In the genomic region with DNA sequence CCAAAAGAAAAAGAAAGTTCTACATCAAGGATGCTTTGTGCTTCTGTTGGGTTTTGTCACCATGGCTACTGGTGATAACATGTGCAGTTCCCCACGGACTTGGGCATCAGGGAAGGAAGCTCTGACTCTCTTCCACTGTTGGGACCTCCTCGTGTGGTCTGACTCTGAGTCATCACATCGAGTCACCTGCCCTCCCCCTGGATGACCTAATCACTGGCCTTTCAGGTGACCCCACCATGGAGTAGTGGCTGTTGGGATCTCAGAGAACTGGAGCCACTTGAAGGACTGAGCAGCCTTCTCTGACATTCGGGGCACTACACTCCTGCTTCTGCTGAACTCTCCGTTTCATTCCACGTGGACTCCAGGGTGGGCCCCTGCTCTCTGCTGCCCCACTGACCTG, we compare ENCODE assay signal across 21 cellular contexts.
DNase-seq lines count a peak whose midpoint lies in the region; ATAC-seq and TF ChIP-seq lines count a peak whose summit lies in the region.
"Had no signal": no experiment of that assay in that cellular context is flagged by ENCODE, and none has a peak within 500 bp of the region (broad histone marks: within the 10 kb centered on the region; RNA-seq: fewer than 3 reads in every experiment).

No MANE protein-coding gene starts in this region.

- TF ChIP-seq CTCF in fibroblast of mammary gland (conservative IDR thresholded peaks at IDR 0.05; ENCODE audit: control insufficient read depth, insufficient read depth, low read depth, low read length) = no peak
- TF ChIP-seq CTCF in osteocyte (IDR thresholded peaks at IDR 0.05) = no peak

- H3K4me1 Mint-ChIP-seq in osteocyte (ENCODE audit: unreplicated experiment) = peaks cover 6% of the 10 kb centered on the region
- no peaks in the 10 kb centered on the region for H3K4me1 Mint-ChIP-seq in activated CD4-positive, alpha-beta memory T cell treated with anti-CD3 and anti-CD28 coated beads for 36 hours (ENCODE audit: low read depth)
- H3K4me1 Mint-ChIP-seq in activated T-helper 17 cell treated with anti-CD3 and anti-CD28 coated beads, Interleukin-2, amount 50 U/mL, for 72 hours = no peaks in the 10 kb centered on the region
- H3K4me1 Mint-ChIP-seq: activated naive CD8-positive, alpha-beta T cell treated with anti-CD3 and anti-CD28 coated beads, Interleukin-2, amount 50 U/mL, for 24 hours; CD8-positive, alpha-beta memory T cell had no signal

- no peaks in the 10 kb centered on the region for H3K27me3 ChIP-seq in Karpas-422 (ENCODE audit: low read length)

- no peak overlapping the region for H3K27ac Mint-ChIP-seq in osteocyte (ENCODE audit: unreplicated experiment)
- H3K27ac Mint-ChIP-seq in activated CD4-positive, alpha-beta memory T cell treated with anti-CD3 and anti-CD28 coated beads for 36 hours = no peak overlapping the region
- H3K27ac Mint-ChIP-seq in activated T-helper 17 cell treated with anti-CD3 and anti-CD28 coated beads, Interleukin-2, amount 50 U/mL, for 72 hours = no peak overlapping the region
- H3K27ac Mint-ChIP-seq: activated naive CD8-positive, alpha-beta T cell treated with anti-CD3 and anti-CD28 coated beads, Interleukin-2, amount 50 U/mL, for 24 hours; CD8-positive, alpha-beta memory T cell; type B pancreatic cell had no signal

- no peaks in the 10 kb centered on the region for H3K36me3 Mint-ChIP-seq in osteocyte (ENCODE audit: unreplicated experiment)
- no peaks in the 10 kb centered on the region for H3K36me3 Mint-ChIP-seq in activated CD4-positive, alpha-beta memory T cell treated with anti-CD3 and anti-CD28 coated beads for 36 hours
- no peaks in the 10 kb centered on the region for H3K36me3 Mint-ChIP-seq in activated T-helper 17 cell treated with anti-CD3 and anti-CD28 coated beads, Interleukin-2, amount 50 U/mL, for 72 hours (ENCODE audit: low read depth)
- H3K36me3 Mint-ChIP-seq: CD8-positive, alpha-beta memory T cell; type B pancreatic cell had no signal

- no peaks in the 10 kb centered on the region for H4K20me1 ChIP-seq in Karpas-422 (ENCODE audit: insufficient read depth, low read depth, low read length)

- POLR2A ChIA-PET in activated CD4-positive, alpha-beta memory T cell treated with anti-CD3 and anti-CD28 coated beads for 36 hours (lab: Charles Lee) = no interaction called here

- DNase-seq in DMS53 treated with DMSO at 0.1 percent for 48 hours (lab: John Stamatoyannopoulos, UW; ENCODE audit: unreplicated experiment) (peak; percentile 7), SW480 (ENCODE audit: low spot score) (peak; percentile 33), fibroblast of mammary gland (ENCODE audit: low read depth) (peak; percentile 33), osteocyte (ENCODE audit: extremely low spot score, unreplicated experiment) (peak; percentile 69), SIG-M5 treated with dmso at 0.1 percent for 504 hours (lab: John Stamatoyannopoulos, UW; ENCODE audit: unreplicated experiment) (no peak), Karpas-422 (no peak)
- DNase-seq in activated CD4-positive, alpha-beta memory T cell treated with anti-CD3 and anti-CD28 coated beads for 36 hours = no peak
- DNase-seq: activated CD4-positive, alpha-beta T cell treated with anti-CD3 and anti-CD28 coated beads for 1 hour; activated naive CD8-positive, alpha-beta T cell treated with anti-CD3 and anti-CD28 coated beads, Interleukin-2, amount 50 U/mL, for 24 hours; caudate nucleus; CD8-positive, alpha-beta memory T cell; effector CD8-positive, alpha-beta T cell; hypothalamus; kidney; NCI-H1417; NCI-H82; PC-3; right cardiac atrium; stimulated activated naive CD4-positive, alpha-beta T cell had no signal

- H3K4me3 ChIP-seq in fibroblast of mammary gland (ENCODE audit: control insufficient read depth, low read depth, low read length) (no peak overlapping the region), Karpas-422 (ENCODE audit: low read length) (no peak overlapping the region)

- no peaks in the 10 kb centered on the region for H3K79me2 ChIP-seq in Karpas-422 (ENCODE audit: low read length)

- H3K4me3 Mint-ChIP-seq in osteocyte (ENCODE audit: unreplicated experiment) = no peak overlapping the region
- no peak overlapping the region for H3K4me3 Mint-ChIP-seq in activated CD4-positive, alpha-beta memory T cell treated with anti-CD3 and anti-CD28 coated beads for 36 hours
- H3K4me3 Mint-ChIP-seq in activated T-helper 17 cell treated with anti-CD3 and anti-CD28 coated beads, Interleukin-2, amount 50 U/mL, for 72 hours = no peak overlapping the region
- H3K4me3 Mint-ChIP-seq: activated naive CD8-positive, alpha-beta T cell treated with anti-CD3 and anti-CD28 coated beads, Interleukin-2, amount 50 U/mL, for 24 hours; CD8-positive, alpha-beta memory T cell; type B pancreatic cell had no signal

- H3K36me3 ChIP-seq in Karpas-422 (ENCODE audit: insufficient read depth, low read length) = no peaks in the 10 kb centered on the region

- no peak overlapping the region for H3K27ac ChIP-seq in Karpas-422 (ENCODE audit: low read length)

- intact Hi-C loops in activated CD4-positive, alpha-beta memory T cell treated with anti-CD3 and anti-CD28 coated beads for 36 hours (cut with micrococcal nuclease) = no loop called here

- H3K27me3 Mint-ChIP-seq in osteocyte (ENCODE audit: unreplicated experiment) = peaks cover 3% of the 10 kb centered on the region
- no peaks in the 10 kb centered on the region for H3K27me3 Mint-ChIP-seq in activated CD4-positive, alpha-beta memory T cell treated with anti-CD3 and anti-CD28 coated beads for 36 hours
- no peaks in the 10 kb centered on the region for H3K27me3 Mint-ChIP-seq in activated T-helper 17 cell treated with anti-CD3 and anti-CD28 coated beads, Interleukin-2, amount 50 U/mL, for 72 hours
- H3K27me3 Mint-ChIP-seq: activated naive CD8-positive, alpha-beta T cell treated with anti-CD3 and anti-CD28 coated beads, Interleukin-2, amount 50 U/mL, for 24 hours; type B pancreatic cell had no signal

- H3K4me1 ChIP-seq in Karpas-422 (ENCODE audit: low read length) = no peaks in the 10 kb centered on the region

- no peak overlapping the region for H3K4me2 ChIP-seq in Karpas-422 (ENCODE audit: low read depth, low read length, poor library complexity, severe bottlenecking)

- no peaks in the 10 kb centered on the region for H3K9me3 Mint-ChIP-seq in osteocyte (ENCODE audit: unreplicated experiment)
- H3K9me3 Mint-ChIP-seq in activated CD4-positive, alpha-beta memory T cell treated with anti-CD3 and anti-CD28 coated beads for 36 hours = no peaks in the 10 kb centered on the region
- peaks cover 4% of the 10 kb centered on the region for H3K9me3 Mint-ChIP-seq in activated T-helper 17 cell treated with anti-CD3 and anti-CD28 coated beads, Interleukin-2, amount 50 U/mL, for 72 hours
- H3K9me3 Mint-ChIP-seq: activated naive CD8-positive, alpha-beta T cell treated with anti-CD3 and anti-CD28 coated beads, Interleukin-2, amount 50 U/mL, for 24 hours; type B pancreatic cell had no signal

- no peak overlapping the region for H3K9ac ChIP-seq in Karpas-422 (ENCODE audit: low read length)

- ATAC-seq in activated T-helper 17 cell treated with anti-CD3 and anti-CD28 coated beads, Interleukin-2, amount 50 U/mL, for 72 hours (replicated peaks) = no peak
- ATAC-seq: activated naive CD8-positive, alpha-beta T cell treated with anti-CD3 and anti-CD28 coated beads, Interleukin-2, amount 50 U/mL, for 24 hours; PC-3; right cardiac atrium had no signal

- CTCF ChIA-PET in activated CD4-positive, alpha-beta memory T cell treated with anti-CD3 and anti-CD28 coated beads for 36 hours (lab: Charles Lee) = no interaction called here

- H3K9me2 ChIP-seq in Karpas-422 (replicated peaks; ENCODE audit: insufficient read depth, low read length) = no peaks in the 10 kb centered on the region

- no peaks in the 10 kb centered on the region for H3K9me3 ChIP-seq in Karpas-422 (ENCODE audit: low read length)

- no peak overlapping the region for H2AFZ ChIP-seq in Karpas-422 (ENCODE audit: low read length)

Comparison
In these comparisons a context has a peak if more than half of its experiments do, and no peak if none do; other contexts are left out.
1. DNase-seq: peak in DMS53 treated with DMSO at 0.1 percent for 48 hours (single experiment), SW480 (single experiment), fibroblast of mammary gland (single experiment) and osteocyte (single experiment); none in activated CD4-positive, alpha-beta memory T cell treated with anti-CD3 and anti-CD28 coated beads for 36 hours (single experiment), SIG-M5 treated with dmso at 0.1 percent for 504 hours (single experiment) and Karpas-422 (single experiment).